In the genomic region with DNA sequence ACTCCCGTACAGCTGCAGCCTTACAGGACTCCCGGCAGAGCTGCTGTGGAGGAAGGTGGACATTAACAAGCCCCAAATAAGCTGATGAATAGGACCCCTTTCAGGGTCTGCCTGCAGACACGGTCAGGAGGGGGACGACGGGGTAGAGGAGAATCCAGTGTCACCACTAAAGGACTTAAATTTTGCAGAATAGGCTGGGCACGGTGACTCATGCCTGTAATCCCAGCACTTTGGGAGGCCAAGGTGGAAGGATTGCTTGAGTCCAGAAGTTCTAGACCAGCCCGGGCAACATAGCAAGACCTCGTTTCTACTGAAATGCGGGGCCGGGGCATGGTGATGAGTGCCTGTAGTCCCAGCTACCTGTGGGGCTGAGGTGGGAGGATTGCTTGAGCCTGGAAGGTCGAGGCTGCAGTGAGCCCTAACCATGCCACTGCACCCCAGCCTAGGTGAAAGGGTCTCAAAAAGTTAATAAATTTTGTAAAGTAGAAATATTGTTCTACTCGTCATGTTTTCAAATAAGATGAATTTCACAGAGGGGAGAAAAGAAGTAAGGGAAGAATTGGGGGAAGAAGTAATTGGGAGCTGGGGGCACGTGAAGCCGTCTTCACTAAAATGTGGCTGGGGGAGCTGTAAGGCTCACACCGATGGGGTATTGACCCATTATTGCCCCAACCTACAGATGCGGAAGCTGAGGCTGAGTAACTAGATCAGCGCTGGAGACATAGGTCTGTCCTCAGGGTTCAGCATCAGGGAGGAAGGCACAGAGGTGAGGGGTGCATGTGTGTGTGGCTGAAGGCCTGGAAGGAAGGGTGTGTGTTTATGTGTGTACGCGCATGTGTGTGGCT, we compare ENCODE assay signal across 1 cellular context.
TF ChIP-seq lines count a peak whose summit lies in the region.

No MANE protein-coding gene starts in this region.

TF ChIP-seq in WTC11, 78 proteins besides CTCF, POLR2A, EP300 and RAD21 (continued from another document):
- TF ChIP-seq, protein P1, sequence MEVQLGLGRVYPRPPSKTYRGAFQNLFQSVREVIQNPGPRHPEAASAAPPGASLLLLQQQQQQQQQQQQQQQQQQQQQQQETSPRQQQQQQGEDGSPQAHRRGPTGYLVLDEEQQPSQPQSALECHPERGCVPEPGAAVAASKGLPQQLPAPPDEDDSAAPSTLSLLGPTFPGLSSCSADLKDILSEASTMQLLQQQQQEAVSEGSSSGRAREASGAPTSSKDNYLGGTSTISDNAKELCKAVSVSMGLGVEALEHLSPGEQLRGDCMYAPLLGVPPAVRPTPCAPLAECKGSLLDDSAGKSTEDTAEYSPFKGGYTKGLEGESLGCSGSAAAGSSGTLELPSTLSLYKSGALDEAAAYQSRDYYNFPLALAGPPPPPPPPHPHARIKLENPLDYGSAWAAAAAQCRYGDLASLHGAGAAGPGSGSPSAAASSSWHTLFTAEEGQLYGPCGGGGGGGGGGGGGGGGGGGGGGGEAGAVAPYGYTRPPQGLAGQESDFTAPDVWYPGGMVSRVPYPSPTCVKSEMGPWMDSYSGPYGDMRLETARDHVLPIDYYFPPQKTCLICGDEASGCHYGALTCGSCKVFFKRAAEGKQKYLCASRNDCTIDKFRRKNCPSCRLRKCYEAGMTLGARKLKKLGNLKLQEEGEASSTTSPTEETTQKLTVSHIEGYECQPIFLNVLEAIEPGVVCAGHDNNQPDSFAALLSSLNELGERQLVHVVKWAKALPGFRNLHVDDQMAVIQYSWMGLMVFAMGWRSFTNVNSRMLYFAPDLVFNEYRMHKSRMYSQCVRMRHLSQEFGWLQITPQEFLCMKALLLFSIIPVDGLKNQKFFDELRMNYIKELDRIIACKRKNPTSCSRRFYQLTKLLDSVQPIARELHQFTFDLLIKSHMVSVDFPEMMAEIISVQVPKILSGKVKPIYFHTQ (CRISPR knock-in tag; IDR thresholded peaks at IDR 0.05): no peak
- TF ChIP-seq, protein P2, sequence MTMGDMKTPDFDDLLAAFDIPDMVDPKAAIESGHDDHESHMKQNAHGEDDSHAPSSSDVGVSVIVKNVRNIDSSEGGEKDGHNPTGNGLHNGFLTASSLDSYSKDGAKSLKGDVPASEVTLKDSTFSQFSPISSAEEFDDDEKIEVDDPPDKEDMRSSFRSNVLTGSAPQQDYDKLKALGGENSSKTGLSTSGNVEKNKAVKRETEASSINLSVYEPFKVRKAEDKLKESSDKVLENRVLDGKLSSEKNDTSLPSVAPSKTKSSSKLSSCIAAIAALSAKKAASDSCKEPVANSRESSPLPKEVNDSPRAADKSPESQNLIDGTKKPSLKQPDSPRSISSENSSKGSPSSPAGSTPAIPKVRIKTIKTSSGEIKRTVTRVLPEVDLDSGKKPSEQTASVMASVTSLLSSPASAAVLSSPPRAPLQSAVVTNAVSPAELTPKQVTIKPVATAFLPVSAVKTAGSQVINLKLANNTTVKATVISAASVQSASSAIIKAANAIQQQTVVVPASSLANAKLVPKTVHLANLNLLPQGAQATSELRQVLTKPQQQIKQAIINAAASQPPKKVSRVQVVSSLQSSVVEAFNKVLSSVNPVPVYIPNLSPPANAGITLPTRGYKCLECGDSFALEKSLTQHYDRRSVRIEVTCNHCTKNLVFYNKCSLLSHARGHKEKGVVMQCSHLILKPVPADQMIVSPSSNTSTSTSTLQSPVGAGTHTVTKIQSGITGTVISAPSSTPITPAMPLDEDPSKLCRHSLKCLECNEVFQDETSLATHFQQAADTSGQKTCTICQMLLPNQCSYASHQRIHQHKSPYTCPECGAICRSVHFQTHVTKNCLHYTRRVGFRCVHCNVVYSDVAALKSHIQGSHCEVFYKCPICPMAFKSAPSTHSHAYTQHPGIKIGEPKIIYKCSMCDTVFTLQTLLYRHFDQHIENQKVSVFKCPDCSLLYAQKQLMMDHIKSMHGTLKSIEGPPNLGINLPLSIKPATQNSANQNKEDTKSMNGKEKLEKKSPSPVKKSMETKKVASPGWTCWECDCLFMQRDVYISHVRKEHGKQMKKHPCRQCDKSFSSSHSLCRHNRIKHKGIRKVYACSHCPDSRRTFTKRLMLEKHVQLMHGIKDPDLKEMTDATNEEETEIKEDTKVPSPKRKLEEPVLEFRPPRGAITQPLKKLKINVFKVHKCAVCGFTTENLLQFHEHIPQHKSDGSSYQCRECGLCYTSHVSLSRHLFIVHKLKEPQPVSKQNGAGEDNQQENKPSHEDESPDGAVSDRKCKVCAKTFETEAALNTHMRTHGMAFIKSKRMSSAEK (CRISPR knock-in tag; IDR thresholded peaks at IDR 0.05; ENCODE audit: borderline replicate concordance): no peak
- TF ChIP-seq NFATC4 (CRISPR knock-in tag; IDR thresholded peaks at IDR 0.05) (no peak), ZNF121 (CRISPR knock-in tag; IDR thresholded peaks at IDR 0.05) (0 out of 2 replicates have a peak, but pooled peaks have one; percentile 0)
TF ChIP-seq in WTC11: peak in this region for 1.
